1 cellular context compared by ENCODE assay signal in genomic region chr16:1446296-1447080, GRCh38.
TF ChIP-seq lines count a peak whose summit lies in the region.

No MANE protein-coding gene starts in this region.

TF ChIP-seq in HEK293, 187 proteins besides CTCF, POLR2A, EP300 and RAD21 (continued from another document):
- 0 out of 2 replicates have a peak, but pooled peaks have one; percentile 23 for TF ChIP-seq PATZ1 (tag by site-specific recombination; IDR thresholded peaks at IDR 0.05)
- 0 out of 2 replicates have a peak, but pooled peaks have one; percentile 12 for TF ChIP-seq ZNF10 (tag by site-specific recombination; IDR thresholded peaks at IDR 0.05)
- TF ChIP-seq KLF16 (tag by site-specific recombination; IDR thresholded peaks at IDR 0.05), result no peak
TF ChIP-seq in HEK293: peak in this region for 2.
